ENCODE assay signal across 11 cellular contexts in genomic region chr1:111142358-111142975, GRCh38. TPM values are rescaled to one million over a fixed set of nuclear protein-coding genes. Genes with fewer than 3 reads are reported as not detected.
A peak's percentile ranks its signal among the peaks of the same experiment; 100 is the strongest.
DNase-seq lines count a peak whose midpoint lies in the region; ATAC-seq, FAIRE-seq and TF ChIP-seq lines count a peak whose summit lies in the region.
"Had no signal": no experiment of that assay in that cellular context is flagged by ENCODE, and none has a peak within 500 bp of the region (broad histone marks: within the 10 kb centered on the region; RNA-seq: fewer than 3 reads in every experiment).

No MANE protein-coding gene starts in this region.

- peak; percentile 48 for FAIRE-seq in urothelium cell line (lab: Jason Lieb, UNC)

- ATAC-seq in left lobe of liver (peak; percentile 49), esophagus mucosa (no peak)
- ATAC-seq: heart left ventricle had no signal

- H3K9me3 ChIP-seq in breast epithelium = no peaks in the 10 kb centered on the region
- H3K9me3 ChIP-seq in WERI-Rb-1 (ENCODE audit: severe bottlenecking) = no peaks in the 10 kb centered on the region
- H3K9me3 ChIP-seq: HAP-1, heart left ventricle had no signal

- H3K36me3 ChIP-seq in breast epithelium = no peaks in the 10 kb centered on the region
- peaks cover 9% of the 10 kb centered on the region for H3K36me3 ChIP-seq in WERI-Rb-1

- CTCF ChIA-PET in MCF 10A (lab: Yijun Ruan, JAX) = interaction anchor here (0.7 to 1.8 kb wide), 4 partner anchors 112 to 1837 kb away, joined by 3 to 9 read pairs (median 4); no protein-coding TSS in a partner anchor

- H3K36me3 Mint-ChIP-seq in MCF 10A (ENCODE audit: insufficient read depth, unreplicated experiment) = peaks cover 22% of the 10 kb centered on the region

- H3K27ac Mint-ChIP-seq in MCF 10A (ENCODE audit: low read depth, unreplicated experiment) = peak overlapping the region; percentile 97

- H3K27me3 ChIP-seq in breast epithelium (no peaks in the 10 kb centered on the region), WERI-Rb-1 (ENCODE audit: insufficient read depth, low read depth, severe bottlenecking) (no peaks in the 10 kb centered on the region)
- H3K27me3 ChIP-seq: heart left ventricle had no signal

- H3K4me1 ChIP-seq in breast epithelium = peaks cover 0 to 14% of the 10 kb centered on the region in 2 donors

- DNase-seq in MCF 10A (ENCODE audit: unreplicated experiment) = peak; percentile 22
- DNase-seq in breast epithelium (ENCODE audit: low spot score in 2 of 2) = no peak
- DNase-seq in WERI-Rb-1 = peak; percentile 14
- no peak for DNase-seq in left lobe of liver (ENCODE audit: low spot score)
- no peak for DNase-seq in urothelium cell line (ENCODE audit: low spot score)
- no peak for DNase-seq in NCI-H187 (lab: John Stamatoyannopoulos, UW)
- no peak for DNase-seq in kidney glomerular epithelial cell (lab: John Stamatoyannopoulos, UW)
- DNase-seq: heart left ventricle, NCI-H2171 had no signal

- POLR2A ChIA-PET in MCF 10A (lab: Yijun Ruan, JAX) = interaction anchor here (0.6 to 2.9 kb wide), 12 partner anchors 8 to 568 kb away, joined by 3 to 12 read pairs (median 3); partner anchors contain the start of gene LRIF1

- TF ChIP-seq POLR2A in breast epithelium (IDR thresholded peaks at IDR 0.05) = no peak

- intact Hi-C loops in MCF 10A (cut with micrococcal nuclease) (no loop called here), breast epithelium (cut with DNase I; ENCODE audit: low total_unique reads) (no loop called here)

- peak overlapping the region; percentile 94 for H3K4me3 Mint-ChIP-seq in MCF 10A (ENCODE audit: unreplicated experiment)

- TF ChIP-seq CTCF in MCF 10A (IDR thresholded peaks at IDR 0.05; ENCODE audit: unreplicated experiment) (no peak), breast epithelium (IDR thresholded peaks at IDR 0.05) (no peak), WERI-Rb-1 (IDR thresholded peaks at IDR 0.05; ENCODE audit: low read depth, low read length) (no peak)

- H3K4me3 ChIP-seq in breast epithelium (no peak overlapping the region), WERI-Rb-1 (ENCODE audit: low read depth, low read length) (no peak overlapping the region)

- H3K27ac ChIP-seq in breast epithelium (no peak overlapping the region), WERI-Rb-1 (no peak overlapping the region)

- H3K27me3 Mint-ChIP-seq in MCF 10A (ENCODE audit: insufficient read depth, unreplicated experiment) = no peaks in the 10 kb centered on the region

- no TSS peak for BruUV-seq in MCF 10A (replicated peaks; lab: Mats Ljungman, UMichigan)

- H3K9me3 Mint-ChIP-seq in MCF 10A (ENCODE audit: unreplicated experiment) = no peaks in the 10 kb centered on the region

- peaks cover 34% of the 10 kb centered on the region for H3K4me1 Mint-ChIP-seq in MCF 10A (ENCODE audit: insufficient read depth, unreplicated experiment)

RNA-seq across cellular contexts. Expression of gene CEPT1, which starts 2.4 kb away (rescaled TPM):
- total RNA-seq in MCF 10A (2022) (43.1 and 45.0 TPM in 2 replicates), breast epithelium (10 to 100 TPM; 49.8 to 67.7 (median 62.5) TPM), left lobe of liver (26.6 TPM), esophagus mucosa (23.3 TPM)

RNA-seq across cellular contexts. Expression of gene DRAM2, which starts 2.6 kb away (rescaled TPM):
- 30.5 and 32.1 TPM in 2 replicates for total RNA-seq in MCF 10A (2022)
- total RNA-seq in breast epithelium = 100 to 1,000 TPM in 1 of 3 donors, 10 to 100 TPM in 2; 51.5 to 122 (median 74.5) TPM
- 15.0 TPM for total RNA-seq in left lobe of liver
- total RNA-seq in esophagus mucosa = 22.0 TPM

RNA-seq across cellular contexts. Expression of gene DENND2D, which starts 58.0 kb away (rescaled TPM):
- total RNA-seq in MCF 10A (2022) (3.9 and 6.0 TPM in 2 replicates), breast epithelium (10 to 100 TPM; 27.7 to 70.8 (median 34.4) TPM), left lobe of liver (14.9 TPM), esophagus mucosa (47.5 TPM)

Comparison
In these comparisons a context has a peak if more than half of its experiments do, and no peak if none do; other contexts are left out.
1. DNase-seq: peak in MCF 10A (single experiment) and WERI-Rb-1 (single experiment); none in breast epithelium (0 of 2), left lobe of liver (single experiment), urothelium cell line (single experiment), NCI-H187 (0 of 2) and kidney glomerular epithelial cell (single experiment).